In the genomic region with DNA sequence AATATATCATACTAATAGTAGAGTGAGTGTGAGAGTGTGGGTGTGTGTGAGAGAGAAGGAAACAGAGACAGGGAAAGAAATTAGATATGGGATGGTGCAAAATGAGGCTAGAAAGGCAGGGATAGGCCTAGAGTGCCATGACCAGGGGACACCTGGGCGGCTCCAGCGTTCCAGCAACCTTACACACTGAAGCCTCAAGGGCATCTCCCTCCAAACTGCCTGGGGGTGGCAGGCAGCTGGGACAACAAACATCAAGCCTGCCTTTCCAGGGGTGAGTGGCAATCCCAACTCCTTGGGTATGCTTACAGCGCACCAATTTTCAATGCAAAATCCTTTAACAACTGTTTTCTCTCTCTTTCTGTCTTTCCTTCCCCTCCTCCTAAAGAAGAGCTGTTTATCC, we compare ENCODE assay signal across 20 cellular contexts.
DNase-seq lines count a peak whose midpoint lies in the region; ATAC-seq and TF ChIP-seq lines count a peak whose summit lies in the region.
"Had no signal": no experiment of that assay in that cellular context is flagged by ENCODE, and none has a peak within 500 bp of the region (broad histone marks: within the 10 kb centered on the region; RNA-seq: fewer than 3 reads in every experiment).

No MANE protein-coding gene starts in this region.

- TF ChIP-seq CTCF in heart right ventricle (IDR thresholded peaks at IDR 0.05) (no peak), osteocyte (IDR thresholded peaks at IDR 0.05) (no peak), transverse colon (IDR thresholded peaks at IDR 0.05) (no peak)

- H3K27ac Mint-ChIP-seq in osteocyte (ENCODE audit: unreplicated experiment), result peak overlapping the region; percentile 75
- H3K27ac Mint-ChIP-seq: T-helper 2 cell treated with Interferon-gamma antibody and Interleukin-4, amounts not matched to agents 5 μg/mL and 100 μg/mL, for 36 hours had no signal

- WGBS in heart right ventricle, 2 donors, result 88 to 91% methylated on average over 3 of the region's 3 CpGs
- 89 to 93% methylated on average over 3 of the region's 3 CpGs for WGBS in transverse colon (ENCODE audit: low coverage in 1 of 2), 2 donors

- no peaks in the 10 kb centered on the region for H3K27me3 Mint-ChIP-seq in osteocyte (ENCODE audit: unreplicated experiment)

- H3K4me1 ChIP-seq in heart right ventricle (peaks cover 15 to 94% (median 64%) of the 10 kb centered on the region in 9 donors), transverse colon (peaks cover 27 to 60% (median 43%) of the 10 kb centered on the region in 4 donors)

- H3K4me3 ChIP-seq in heart right ventricle, result no peak overlapping the region
- no peak overlapping the region for H3K4me3 ChIP-seq in transverse colon
- H3K4me3 ChIP-seq: dorsolateral prefrontal cortex, lower lobe of right lung, ovary had no signal

- DNase-seq in heart right ventricle, result no peak
- no peak for DNase-seq in cardiac septum (ENCODE audit: low spot score)
- no peak for DNase-seq in epithelial cell of prostate (ENCODE audit: low read depth, low spot score)
- DNase-seq in osteocyte (ENCODE audit: extremely low spot score, unreplicated experiment), result no peak
- no peak for DNase-seq in transverse colon
- DNase-seq in NCI-H2029 (lab: John Stamatoyannopoulos, UW), result no peak
- DNase-seq in erythroblast (lab: John Stamatoyannopoulos, UW), result no peak
- DNase-seq: activated CD4-positive, alpha-beta T cell treated with anti-CD3 and anti-CD28 coated beads, Interleukin-2, amount 50 U/mL, for 4 hours; activated CD8-positive, alpha-beta memory T cell treated with anti-CD3 and anti-CD28 coated beads, Interleukin-2, amount 50 U/mL, for 48 hours; caudate nucleus; DMS79 treated with DMSO at 0.1 percent for 48 hours; dorsolateral prefrontal cortex; glutamatergic neuron; lower lobe of right lung; NCI-H1105 treated with DMSO at 0.1 percent for 48 hours; NCI-H446 treated with DMSO at 0.1 percent for 48 hours; stimulated activated naive CD4-positive, alpha-beta T cell treated with Interleukin-2 at 50 U/mL for 16 hours had no signal

- intact Hi-C loops in heart right ventricle (cut with DNase I), result loop anchor here in 2 of 10 donors (5.0 kb wide), 1 partner anchor 35 kb away; no protein-coding TSS in a partner anchor
- intact Hi-C loops in cardiac septum (cut with DNase I), result no loop called here
- intact Hi-C loops in transverse colon (cut with DNase I; ENCODE audit: low total_unique reads), result no loop called here

- H3K36me3 ChIP-seq in heart right ventricle (peaks cover 0 to 8% (median 0%) of the 10 kb centered on the region in 9 donors), transverse colon (no peaks in the 10 kb centered on the region)
- H3K36me3 ChIP-seq: lower lobe of right lung, ovary had no signal

- peaks cover 26% of the 10 kb centered on the region for H3K36me3 Mint-ChIP-seq in osteocyte (ENCODE audit: unreplicated experiment)

- TF ChIP-seq POLR2A in transverse colon (IDR thresholded peaks at IDR 0.05), result no peak
- TF ChIP-seq POLR2A in erythroblast (IDR thresholded peaks at IDR 0.05; ENCODE audit: low read length), result no peak

- no peaks in the 10 kb centered on the region for H3K9me3 ChIP-seq in heart right ventricle
- H3K9me3 ChIP-seq in transverse colon, result no peaks in the 10 kb centered on the region
- H3K9me3 ChIP-seq: lower lobe of right lung, ovary had no signal

- in situ Hi-C loops in transverse colon (cut with MboI; ENCODE audit: low pct_ligation_motif_present in 1 of 4, low pct_unique_long_range_greater_than_20kb in 1 of 4, low sequenced_read_pairs in 3 of 4), result no loop called here

- ATAC-seq in heart right ventricle (no peak), HG03378 (IDR thresholded peaks at IDR 0.05; ENCODE audit: unreplicated experiment) (no peak)
- ATAC-seq: lower lobe of right lung had no signal

- no peaks in the 10 kb centered on the region for H3K27me3 ChIP-seq in heart right ventricle
- H3K27me3 ChIP-seq in transverse colon, result no peaks in the 10 kb centered on the region
- H3K27me3 ChIP-seq: dorsolateral prefrontal cortex, ovary had no signal

- no peak for TF ChIP-seq EP300 in transverse colon (IDR thresholded peaks at IDR 0.05; ENCODE audit: low read depth)

- peaks cover 70% of the 10 kb centered on the region for H3K4me1 Mint-ChIP-seq in osteocyte (ENCODE audit: unreplicated experiment)

- H3K27ac ChIP-seq in heart right ventricle, result peak overlapping the region in 9 of 10 donors; percentile 6 to 78 (median 51)
- peak overlapping the region; percentile 90 for H3K27ac ChIP-seq in epithelial cell of prostate
- peak overlapping the region; percentile 77 to 83 (median 81) for H3K27ac ChIP-seq in transverse colon

- H3K9me3 Mint-ChIP-seq in osteocyte (ENCODE audit: unreplicated experiment), result no peaks in the 10 kb centered on the region
- H3K9me3 Mint-ChIP-seq: T-helper 2 cell treated with Interferon-gamma antibody and Interleukin-4, amounts not matched to agents 5 μg/mL and 100 μg/mL, for 36 hours had no signal

- H3K4me3 Mint-ChIP-seq in osteocyte (ENCODE audit: unreplicated experiment), result no peak overlapping the region
- H3K4me3 Mint-ChIP-seq: T-helper 2 cell treated with Interferon-gamma antibody and Interleukin-4, amounts not matched to agents 5 μg/mL and 100 μg/mL, for 36 hours had no signal
